Comparison of ENCODE assay signal across 8 cellular contexts in the genomic region with DNA sequence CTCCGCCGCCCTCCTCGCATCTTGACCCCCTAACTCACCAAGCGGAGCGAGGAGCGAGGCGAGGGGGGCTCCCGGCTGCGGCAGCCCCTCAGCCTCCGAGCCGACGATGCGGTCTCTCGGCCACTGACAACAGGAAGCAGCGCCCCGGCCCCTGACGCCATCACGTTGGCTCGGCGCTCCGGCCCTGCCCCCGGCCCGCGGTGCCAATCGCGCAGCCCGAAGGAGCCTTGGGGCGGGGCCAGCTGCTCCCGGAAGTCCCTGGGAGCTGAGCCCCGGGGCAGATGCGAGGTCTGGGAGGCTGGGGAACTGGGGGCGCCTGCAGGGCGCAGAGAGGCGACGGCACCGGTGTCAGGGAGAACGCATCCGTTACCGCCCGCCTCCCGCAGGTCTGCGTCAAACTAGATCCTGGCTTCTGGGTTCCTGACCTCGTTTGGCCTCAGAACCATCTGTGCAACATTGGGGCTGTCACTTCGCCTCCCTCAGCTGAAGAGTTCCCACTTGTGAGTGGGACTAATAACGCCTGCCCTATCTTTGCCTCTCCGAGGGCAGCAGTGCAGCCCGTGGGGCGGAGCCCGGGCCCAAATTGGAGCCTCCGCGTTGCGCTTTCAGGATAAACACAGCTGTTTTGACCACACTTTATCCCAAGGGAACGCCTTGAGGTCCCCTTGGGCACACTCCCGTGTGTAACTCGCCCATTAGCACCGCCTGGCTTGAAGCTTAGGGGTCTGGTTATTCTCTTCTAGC.
A peak's percentile ranks its signal among the peaks of the same experiment; 100 is the strongest.
DNase-seq lines count a peak whose midpoint lies in the region; ATAC-seq lines count a peak whose summit lies in the region.
"Not testable (repeated sequence)": the region's sequence is repeated elsewhere in the genome, so short reads cannot be mapped to it uniquely, and the experiment has no call there.

No MANE protein-coding gene starts in this region.

- H3K27ac ChIP-seq in esophagus (ENCODE audit: low read depth in 2 of 2, low read length in 1 of 2): peak overlapping the region; percentile 85
- H3K27ac ChIP-seq in mucosa of rectum (ENCODE audit: low read depth in 2 of 2, low read length in 2 of 2): peak overlapping the region; percentile 72 to 74

- WGBS in esophagus, 2 donors: 0 to 1% methylated on average over 43 to 52 of the region's 56 CpGs

- H3K36me3 ChIP-seq in esophagus (ENCODE audit: control insufficient read depth in 2 of 2, insufficient read depth in 2 of 2, low read length in 1 of 2); mucosa of rectum (ENCODE audit: control insufficient read depth in 2 of 2, insufficient read depth in 2 of 2, low read length in 2 of 2): not testable (repeated sequence)

- H3K9ac ChIP-seq in mucosa of rectum (ENCODE audit: low read depth in 1 of 2, low read length in 2 of 2): peak overlapping the region; percentile 56 to 79

- not testable (repeated sequence) for H3K9me3 ChIP-seq in esophagus (ENCODE audit: control insufficient read depth in 2 of 2, insufficient read depth in 1 of 2, low read depth in 1 of 2, low read length in 1 of 2); mucosa of rectum (ENCODE audit: control insufficient read depth in 2 of 2, low read length in 2 of 2)

- peak; percentile 94 for DNase-seq in D341Med (ENCODE audit: low spot score)
- peak in 71 of 76 experiments; percentile 19 to 85 (median 64) for DNase-seq in HUDEP-2 (lab: John Stamatoyannopoulos, UW; ENCODE audit: unreplicated experiment in 76 of 76)
- DNase-seq in OCI-M1 (lab: John Stamatoyannopoulos, UW): peak; percentile 88
- DNase-seq in activated T-cell treated with anti-CD3 and anti-CD28 coated beads, Interleukin-2, amount 50 U/mL, for 1 hour: peak; percentile 86
- DNase-seq in stimulated activated CD8-positive, alpha-beta memory T cell treated with anti-CD3 and anti-CD28 coated beads, Interleukin-2, amount 100 ng/mL, for 48 hours (ENCODE audit: low read depth in 2 of 2): peak; percentile 77 to 81

- H3K4me1 ChIP-seq in esophagus (ENCODE audit: control insufficient read depth in 2 of 2, insufficient read depth in 2 of 2, low read length in 1 of 2); mucosa of rectum (ENCODE audit: control insufficient read depth in 2 of 2, insufficient read depth in 2 of 2, low read length in 2 of 2): not testable (repeated sequence)

- H3K4me3 ChIP-seq in esophagus (ENCODE audit: low read depth in 1 of 2, low read length in 2 of 2) (peak overlapping the region; percentile 67 to 68), mucosa of rectum (ENCODE audit: low read length in 2 of 2) (peak overlapping the region; percentile 73 to 80)

- not testable (repeated sequence) for H3K27me3 ChIP-seq in esophagus (ENCODE audit: control insufficient read depth in 1 of 2, insufficient read depth in 2 of 2, low read length in 2 of 2); mucosa of rectum (ENCODE audit: control insufficient read depth in 2 of 2, insufficient read depth in 2 of 2, low read length in 2 of 2)

- ATAC-seq in GM21447 (IDR thresholded peaks at IDR 0.05; ENCODE audit: unreplicated experiment): peak; percentile 90

Comparison
In these comparisons a context has a peak if more than half of its experiments do, and no peak if none do; other contexts are left out.
1. Peak in every context shown above with its lines: DNase-seq, ATAC-seq, H3K4me3 ChIP-seq and H3K27ac ChIP-seq.